In the genomic region with DNA sequence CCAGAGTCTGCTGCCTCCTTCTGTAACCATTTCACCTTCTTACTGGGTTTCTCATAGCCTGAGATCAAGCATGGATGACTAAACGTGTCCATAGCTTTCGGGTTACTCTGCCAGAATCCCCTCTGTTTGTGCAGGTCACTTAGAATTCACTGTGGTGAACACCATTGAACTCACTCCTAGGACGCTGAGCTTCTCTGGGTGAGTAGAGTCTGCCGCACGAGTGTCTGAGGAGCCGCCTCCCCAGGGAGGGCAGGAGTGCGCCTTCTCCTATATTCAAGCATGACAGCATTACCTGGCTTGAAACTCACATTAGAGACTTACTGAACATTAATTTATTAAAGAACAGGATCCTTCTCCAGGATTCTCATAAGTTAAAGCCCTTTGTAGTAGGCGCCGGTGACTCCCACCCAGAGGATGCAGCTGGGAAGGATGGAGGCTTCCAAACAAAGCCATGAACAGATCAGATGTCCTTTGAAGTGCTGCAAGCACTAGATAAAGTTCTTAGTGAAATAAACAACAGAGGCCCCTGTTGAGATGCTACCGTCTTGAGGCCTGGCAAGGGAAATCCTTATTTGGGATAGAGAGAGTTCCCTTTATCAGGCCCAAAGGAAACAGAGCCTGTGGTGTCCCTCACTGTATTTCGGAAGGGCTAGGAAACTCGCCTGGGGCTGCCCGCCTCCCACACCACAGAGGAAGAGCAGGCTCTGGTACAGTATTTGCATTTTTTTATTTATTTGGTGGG, we compare ENCODE assay signal across 10 cellular contexts.
DNase-seq lines count a peak whose midpoint lies in the region; ATAC-seq and TF ChIP-seq lines count a peak whose summit lies in the region.
"Had no signal": no experiment of that assay in that cellular context is flagged by ENCODE, and none has a peak within 500 bp of the region (broad histone marks: within the 10 kb centered on the region; RNA-seq: fewer than 3 reads in every experiment).

No MANE protein-coding gene starts in this region.

- no peak overlapping the region for H3K4me3 ChIP-seq in WERI-Rb-1 (ENCODE audit: low read depth, low read length)
- 0 out of 2 replicates have a peak overlapping the region, but pooled peaks have one; percentile 12 for H3K4me3 ChIP-seq in iPS-18c (ENCODE audit: insufficient read depth, low read depth, low read length)
- H3K4me3 ChIP-seq in vagina, result no peak overlapping the region
- H3K4me3 ChIP-seq: GM23248 had no signal

- no peak for TF ChIP-seq POLR2A in vagina (IDR thresholded peaks at IDR 0.05)

- H3K27ac Mint-ChIP-seq in activated naive CD4-positive, alpha-beta T cell treated with anti-CD3 and anti-CD28 coated beads, Interleukin-2, amount 50 U/mL, for 72 hours, result peak overlapping the region; percentile 98 to 100
- no peak overlapping the region for H3K27ac Mint-ChIP-seq in activated naive CD4-positive, alpha-beta T cell treated with anti-CD3 and anti-CD28 coated beads, Interleukin-2, amount 10 ng/mL, durations not matched to agents 7 days and 5 days

- CTCF ChIA-PET in activated naive CD4-positive, alpha-beta T cell treated with anti-CD3 and anti-CD28 coated beads, Interleukin-2, amount 10 ng/mL, durations not matched to agents 7 days and 5 days (lab: Charles Lee), result interaction anchor here (1.2 to 2.4 kb wide), 3 partner anchors 13 to 63 kb away, joined by 6 to 12 read pairs (median 9); no protein-coding TSS in a partner anchor

- peaks cover 69% of the 10 kb centered on the region for H3K4me1 ChIP-seq in vagina

- H3K4me3 Mint-ChIP-seq in activated naive CD4-positive, alpha-beta T cell treated with anti-CD3 and anti-CD28 coated beads, Interleukin-2, amount 10 ng/mL, durations not matched to agents 7 days and 5 days, result no peak overlapping the region

- intact Hi-C loops in vagina (cut with DNase I), result no loop called here
- intact Hi-C loops in Right ventricle myocardium inferior (cut with DNase I), result no loop called here

- H3K27ac ChIP-seq in WERI-Rb-1 (peak overlapping the region; percentile 59), vagina (peak overlapping the region; percentile 57)
- H3K27ac ChIP-seq: C4-2B, GM23248 had no signal

- no peak for TF ChIP-seq CTCF in WERI-Rb-1 (IDR thresholded peaks at IDR 0.05; ENCODE audit: low read depth, low read length)
- no peak for TF ChIP-seq CTCF in vagina (IDR thresholded peaks at IDR 0.05)

- H3K4me1 Mint-ChIP-seq in activated naive CD4-positive, alpha-beta T cell treated with anti-CD3 and anti-CD28 coated beads, Interleukin-2, amount 10 ng/mL, durations not matched to agents 7 days and 5 days, result peaks cover 42% of the 10 kb centered on the region

- no peak for DNase-seq in activated naive CD4-positive, alpha-beta T cell treated with anti-CD3 and anti-CD28 coated beads, Interleukin-2, amount 50 U/mL, for 72 hours (ENCODE audit: low spot score in 2 of 2)
- DNase-seq in activated naive CD4-positive, alpha-beta T cell treated with anti-CD3 and anti-CD28 coated beads, Interleukin-2, amount 10 ng/mL, durations not matched to agents 7 days and 5 days, result no peak
- DNase-seq in WERI-Rb-1 (no peak), vagina (ENCODE audit: extremely low spot score in 2 of 2) (no peak), Right ventricle myocardium inferior (ENCODE audit: missing footprints) (no peak), dedifferentiated amniotic fluid mesenchymal stem cell (ENCODE audit: extremely low spot score) (no peak), HT-29 (ENCODE audit: low spot score) (no peak)
- DNase-seq: GM23248 had no signal

- H3K27me3 ChIP-seq in WERI-Rb-1 (ENCODE audit: insufficient read depth, low read depth, severe bottlenecking) (no peaks in the 10 kb centered on the region), vagina (no peaks in the 10 kb centered on the region)

- no peaks in the 10 kb centered on the region for H3K36me3 Mint-ChIP-seq in activated naive CD4-positive, alpha-beta T cell treated with anti-CD3 and anti-CD28 coated beads, Interleukin-2, amount 50 U/mL, for 72 hours
- H3K36me3 Mint-ChIP-seq in activated naive CD4-positive, alpha-beta T cell treated with anti-CD3 and anti-CD28 coated beads, Interleukin-2, amount 10 ng/mL, durations not matched to agents 7 days and 5 days, result no peaks in the 10 kb centered on the region

- H3K9me3 Mint-ChIP-seq in activated naive CD4-positive, alpha-beta T cell treated with anti-CD3 and anti-CD28 coated beads, Interleukin-2, amount 50 U/mL, for 72 hours, result no peaks in the 10 kb centered on the region
- no peaks in the 10 kb centered on the region for H3K9me3 Mint-ChIP-seq in activated naive CD4-positive, alpha-beta T cell treated with anti-CD3 and anti-CD28 coated beads, Interleukin-2, amount 10 ng/mL, durations not matched to agents 7 days and 5 days

- peak in 1 of 2 donors; percentile 35 for ATAC-seq in activated naive CD4-positive, alpha-beta T cell treated with anti-CD3 and anti-CD28 coated beads, Interleukin-2, amount 50 U/mL, for 72 hours
- ATAC-seq in Right ventricle myocardium inferior, result no peak

- H3K36me3 ChIP-seq in WERI-Rb-1 (no peaks in the 10 kb centered on the region), vagina (no peaks in the 10 kb centered on the region)

- H3K9me3 ChIP-seq in WERI-Rb-1 (ENCODE audit: severe bottlenecking) (no peaks in the 10 kb centered on the region), iPS-18c (ENCODE audit: control insufficient read depth, insufficient read depth, low read length) (no peaks in the 10 kb centered on the region), vagina (no peaks in the 10 kb centered on the region)

- H3K27me3 Mint-ChIP-seq in activated naive CD4-positive, alpha-beta T cell treated with anti-CD3 and anti-CD28 coated beads, Interleukin-2, amount 10 ng/mL, durations not matched to agents 7 days and 5 days, result no peaks in the 10 kb centered on the region
